Comparison of ENCODE assay signal across 20 cellular contexts in the genomic region with DNA sequence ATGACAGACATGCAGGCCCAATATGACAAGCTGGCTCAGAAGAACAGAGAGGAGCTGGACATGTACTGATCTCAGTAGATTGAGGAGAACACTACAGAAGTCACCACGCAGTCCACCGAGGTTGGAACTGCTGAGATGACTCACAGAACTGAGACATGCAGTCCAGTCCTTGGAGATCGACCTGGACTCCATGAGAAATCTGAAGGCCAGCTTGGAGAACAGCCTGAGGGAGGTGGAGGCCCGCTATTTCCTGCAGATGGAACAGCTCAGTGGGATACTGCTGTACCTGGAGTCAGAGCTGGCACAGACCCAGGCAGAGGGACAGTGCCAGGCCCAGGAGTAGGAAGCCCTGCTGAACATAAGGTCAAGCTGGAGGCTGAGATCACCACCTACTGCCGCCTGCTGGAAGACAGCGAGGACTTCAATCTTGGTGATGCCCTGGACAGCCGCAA. TPM values are rescaled to one million over a fixed set of nuclear protein-coding genes. Genes with fewer than 3 reads are reported as not detected.
DNase-seq lines count a peak whose midpoint lies in the region; ATAC-seq, FAIRE-seq and TF ChIP-seq lines count a peak whose summit lies in the region.
"Had no signal": no experiment of that assay in that cellular context is flagged by ENCODE, and none has a peak within 500 bp of the region (broad histone marks: within the 10 kb centered on the region; RNA-seq: fewer than 3 reads in every experiment).

No MANE protein-coding gene starts in this region.

- no peak overlapping the region for H2AFZ ChIP-seq in GM12878 (ENCODE audit: control insufficient read depth, low read depth, low read length)
- H2AFZ ChIP-seq: hepatocyte had no signal

- no peaks in the 10 kb centered on the region for H3K9me3 ChIP-seq in CD4-positive, CD25-positive, alpha-beta regulatory T cell (ENCODE audit: control insufficient read depth in 2 of 2, low read length in 2 of 2)
- H3K9me3 ChIP-seq in GM12878 (replicated peaks; ENCODE audit: control insufficient read depth, insufficient read depth, low read length) (no peaks in the 10 kb centered on the region), liver (ENCODE audit: control insufficient read depth in 4 of 4, low read length in 3 of 4) (no peaks in the 10 kb centered on the region)
- H3K9me3 ChIP-seq: mucosa of descending colon, testis had no signal

- TF ChIP-seq CTCF in GM12878 (IDR thresholded peaks at IDR 0.05 in 2 of 3, conservative IDR thresholded peaks at IDR 0.05 in 1 of 3; ENCODE audit: control insufficient read depth in 2 of 3, extremely low read depth in 1 of 3, insufficient read depth in 1 of 3, low read depth in 3 of 3, low read length in 3 of 3) (no peak), liver (IDR thresholded peaks at IDR 0.05; ENCODE audit: low read depth, low read length, missing input control) (peak; percentile 15)

- H3K4me1 Mint-ChIP-seq in CD4-positive, CD25-positive, alpha-beta regulatory T cell = peaks cover 5 to 18% (median 7%) of the 10 kb centered on the region in 4 donors

- SMC1A ChIA-PET in GM12878 (lab: Charles Lee; ENCODE audit: uncharacterized antibody, unreplicated experiment) = interaction anchor here (1.0 to 1.1 kb wide), 2 partner anchors 14 to 114 kb away, joined by 3 read pairs; no protein-coding TSS in a partner anchor

- intact Hi-C loops in GM12878 (cut with micrococcal nuclease; ENCODE audit: unreplicated experiment) = no loop called here

- no peak overlapping the region for H3K4me3 ChIP-seq in CD4-positive, CD25-positive, alpha-beta regulatory T cell (ENCODE audit: low read depth, low read length)
- H3K4me3 ChIP-seq in GM12878 = no peak overlapping the region
- H3K4me3 ChIP-seq in liver (ENCODE audit: low read depth in 1 of 3, low read length in 3 of 3) = no peak overlapping the region
- H3K4me3 ChIP-seq: hepatocyte, mucosa of descending colon, testis had no signal

- H3K9ac ChIP-seq in GM12878 (ENCODE audit: control insufficient read depth, insufficient read depth, low read length) (no peak overlapping the region), liver (ENCODE audit: low read depth in 1 of 2, low read length in 2 of 2) (no peak overlapping the region)

- peak overlapping the region in 2 of 4 donors; percentile 22 to 63 for H3K4me3 Mint-ChIP-seq in CD4-positive, CD25-positive, alpha-beta regulatory T cell
- H3K4me3 Mint-ChIP-seq: activated CD4-positive, alpha-beta memory T cell treated with anti-CD3 and anti-CD28 coated beads, Interleukin-2, amount 10 ng/mL, durations not matched to agents 7 days and 5 days had no signal

- no peak for TF ChIP-seq POLR2A in GM12878 (IDR thresholded peaks at IDR 0.05; ENCODE audit: low read depth, low read length)

- TF ChIP-seq EP300 in GM12878 (IDR thresholded peaks at IDR 0.05; ENCODE audit: borderline replicate concordance in 1 of 2, control insufficient read depth in 1 of 2, low read depth in 2 of 2, low read length in 2 of 2) = no peak

- H3K4me2 ChIP-seq in GM12878 (ENCODE audit: control insufficient read depth, insufficient read depth) = no peak overlapping the region
- H3K4me2 ChIP-seq: hepatocyte had no signal

- no peaks in the 10 kb centered on the region for H3K27me3 ChIP-seq in CD4-positive, CD25-positive, alpha-beta regulatory T cell (ENCODE audit: control insufficient read depth, insufficient read depth, low read length)
- H3K27me3 ChIP-seq in GM12878 (replicated peaks in 1 of 2; ENCODE audit: control insufficient read depth in 2 of 2, insufficient read depth in 2 of 2, low read length in 1 of 2) (no peaks in the 10 kb centered on the region), liver (ENCODE audit: control insufficient read depth in 4 of 4, insufficient read depth in 4 of 4, low read length in 3 of 4) (no peaks in the 10 kb centered on the region)
- H3K27me3 ChIP-seq: hepatocyte, testis had no signal

- no peaks in the 10 kb centered on the region for H3K9me3 Mint-ChIP-seq in CD4-positive, CD25-positive, alpha-beta regulatory T cell
- H3K9me3 Mint-ChIP-seq: activated CD4-positive, alpha-beta memory T cell treated with anti-CD3 and anti-CD28 coated beads, Interleukin-2, amount 10 ng/mL, durations not matched to agents 7 days and 5 days had no signal

- peaks cover 35% of the 10 kb centered on the region for H3K36me3 Mint-ChIP-seq in CD4-positive, CD25-positive, alpha-beta regulatory T cell

- WGBS in GM12878 (ENCODE audit: insufficient coverage, insufficient replicate concordance, low lambda C conversion rate, missing lambda C conversion rate) = 63% methylated on average over 7 of the region's 7 CpGs
- WGBS in liver = 91% methylated on average over 7 of the region's 7 CpGs

- BruUV-seq in GM12878 (replicated peaks; lab: Mats Ljungman, UMichigan) = no TSS peak

- H3K4me1 ChIP-seq in CD4-positive, CD25-positive, alpha-beta regulatory T cell (ENCODE audit: control insufficient read depth, insufficient read depth, low read length, poor library complexity, severe bottlenecking) = no peaks in the 10 kb centered on the region
- H3K4me1 ChIP-seq in GM12878 (ENCODE audit: control insufficient read depth, insufficient read depth, low read length) (peaks cover 14% of the 10 kb centered on the region), liver (ENCODE audit: control insufficient read depth in 4 of 4, insufficient read depth in 4 of 4, low read length in 3 of 4) (no peaks in the 10 kb centered on the region)

- no peaks in the 10 kb centered on the region for H3K79me2 ChIP-seq in GM12878 (ENCODE audit: control insufficient read depth, insufficient read depth, low read length)
- H3K79me2 ChIP-seq: hepatocyte had no signal

- RAD21 ChIA-PET in GM12878 (lab: Charles Lee; ENCODE audit: unreplicated experiment) = interaction anchor here (0.9 to 1.0 kb wide), 2 partner anchors 11 to 114 kb away, joined by 3 to 4 read pairs; no protein-coding TSS in a partner anchor

- POLR2A ChIA-PET in GM12878 (lab: Charles Lee) = interaction anchor here (1.2 kb wide), 1 partner anchor 19 kb away, joined by 3 read pairs; no protein-coding TSS in a partner anchor

- ATAC-seq in CD4-positive, CD25-positive, alpha-beta regulatory T cell (ENCODE audit: low read depth in 2 of 2) = no peak
- ATAC-seq in GM12878 = peak; percentile 33; the same call in 1 of the 3 replicates
- ATAC-seq in HG03469 (IDR thresholded peaks at IDR 0.05; ENCODE audit: unreplicated experiment) = no peak
- ATAC-seq: mucosa of descending colon, Panc1, SK-N-SH treated with all-trans-retinoic acid at 6 μM for 48 hours had no signal

- DNase-seq in CD4-positive, CD25-positive, alpha-beta regulatory T cell = no peak
- peak; percentile 32 for DNase-seq in HT-29 (ENCODE audit: low spot score)
- DNase-seq in GM12878 (ENCODE audit: low read depth, low spot score) = no peak
- DNase-seq in stimulated activated CD4-positive, alpha-beta T cell treated with anti-CD3 and anti-CD28 coated beads, Interleukin-4, amount 100 ng/mL, for 4 hours = no peak
- no peak for DNase-seq in KG1 (lab: John Stamatoyannopoulos, UW)
- no peak for DNase-seq in medulla oblongata (ENCODE audit: extremely low spot score)
- DNase-seq: activated CD4-positive, alpha-beta memory T cell treated with anti-CD3 and anti-CD28 coated beads, Interleukin-2, amount 10 ng/mL, durations not matched to agents 7 days and 5 days; mucosa of descending colon; NCI-H1436; NCI-H2171 treated with DMSO at 0.1 percent for 48 hours; NCI-H774; stimulated activated CD4-positive, alpha-beta T cell treated with anti-CD3 and anti-CD28 coated beads, Interleukin-2, amount 100 ng/mL, for 24 hours had no signal

- no peak for FAIRE-seq in GM12878 (lab: Jason Lieb, UNC)
- FAIRE-seq: GM12892 had no signal

- TF ChIP-seq RAD21 in GM12878 (IDR thresholded peaks at IDR 0.05; ENCODE audit: insufficient read depth, low read depth, low read length) (no peak), liver (IDR thresholded peaks at IDR 0.05) (peak in 1 of 2 donors; percentile 55)

- H3K27ac Mint-ChIP-seq in CD4-positive, CD25-positive, alpha-beta regulatory T cell = peak overlapping the region in 2 of 3 donors; percentile 51 to 62

- CTCF ChIA-PET in GM12878 (lab: Yijun Ruan, JAX) = interaction anchor here (0.7 to 1.5 kb wide), 5 partner anchors 8 to 114 kb away, joined by 3 to 4 read pairs (median 3); no protein-coding TSS in a partner anchor

- in situ Hi-C loops in GM12878 (cut with MboI) = no loop called here

- no peaks in the 10 kb centered on the region for H4K20me1 ChIP-seq in GM12878 (ENCODE audit: control insufficient read depth, insufficient read depth)

- H3K27me3 Mint-ChIP-seq in CD4-positive, CD25-positive, alpha-beta regulatory T cell = no peaks in the 10 kb centered on the region
- H3K27me3 Mint-ChIP-seq: activated CD4-positive, alpha-beta memory T cell treated with anti-CD3 and anti-CD28 coated beads, Interleukin-2, amount 10 ng/mL, durations not matched to agents 7 days and 5 days had no signal

- H3K27ac ChIP-seq in CD4-positive, CD25-positive, alpha-beta regulatory T cell (ENCODE audit: insufficient read depth, low read length, poor library complexity, severe bottlenecking) = no peak overlapping the region
- H3K27ac ChIP-seq in GM12878 (ENCODE audit: control insufficient read depth, insufficient read depth) (no peak overlapping the region; the same call in none of the 2 replicates), liver (ENCODE audit: low read depth in 1 of 2, low read length in 2 of 2) (no peak overlapping the region)
- H3K27ac ChIP-seq: hepatocyte, testis had no signal

- peaks cover 37% of the 10 kb centered on the region for H3K36me3 ChIP-seq in CD4-positive, CD25-positive, alpha-beta regulatory T cell (ENCODE audit: control insufficient read depth, insufficient read depth, low read length)
- H3K36me3 ChIP-seq in GM12878 (ENCODE audit: control insufficient read depth in 2 of 2, insufficient read depth in 2 of 2, low read length in 1 of 2) (peaks cover 7 to 8% of the 10 kb centered on the region in 2 experiments; a peak in 3 of 4 replicates), liver (ENCODE audit: control insufficient read depth in 4 of 4, insufficient read depth in 3 of 4, low read depth in 1 of 4, low read length in 3 of 4) (peaks cover 4 to 37% (median 26%) of the 10 kb centered on the region in 4 donors)

RNA-seq across cellular contexts. Expression of a gene that starts 21.3 kb away (rescaled TPM):
- 132 TPM for total RNA-seq in CD4-positive, CD25-positive, alpha-beta regulatory T cell
- polyA plus RNA-seq in CD4-positive, CD25-positive, alpha-beta regulatory T cell = 100 to 1,000 TPM; 134 to 147 (median 146) TPM
- total RNA-seq in HT-29 (2014; rRNA removed; shearing (Covaris generic)) = 62.4 and 95.2 TPM in 2 replicates
- 82.6 and 90.8 TPM in 2 replicates for total RNA-seq in GM12878 (2013; cell fraction: nucleolus; rRNA removed)
- total RNA-seq in GM12878 (2014; rRNA removed) (48.0 and 48.3 TPM in 2 replicates), GM12878 (2014; rRNA removed; fragmentation: Illumina TruSeq; extraction: Trizol) (36.6 and 39.1 TPM in 2 replicates), GM12878 (2021) (56.9 and 62.9 TPM in 2 replicates), liver (10 to 100 TPM; 30.9 to 87.9 TPM)
- 38.0 TPM for polyA plus RNA-seq in GM12878 (2011; ENCODE audit: low read depth)
- polyA plus RNA-seq in GM12878 (2011; rRNA removed) (80.1 and 90.7 TPM in 2 replicates), GM12878 (2014; fragmentation: Illumina TruSeq; extraction: Trizol) (42.3 and 46.4 TPM in 2 replicates), GM12878 (2014; fragmentation: Nextera tagmentation; extraction: Ambion mirVana) (10 to 100 TPM; 28.0 to 33.2 TPM), GM12878 (2014; rRNA removed) (38.9 and 44.3 TPM in 2 replicates), GM12878 (2016; fragmentation: Nextera tagmentation; extraction: Ambion mirVana) (10 to 100 TPM; 75.3 to 82.3 TPM), liver (10 to 100 TPM; 33.8 to 48.0 TPM)
- polyA plus RNA-seq in GM12878 (2011; cell fraction: cytosol; rRNA removed) = 122 and 152 TPM in 2 replicates
- 73.6 and 94.1 TPM in 2 replicates for polyA plus RNA-seq in GM12878 (2011; cell fraction: nucleus; rRNA removed)
- 53.8 and 60.3 TPM in 2 replicates for polyA plus RNA-seq in GM12878 (2012)
- 63.7 and 66.8 TPM in 2 replicates for polyA minus RNA-seq in GM12878 (2011; rRNA and poly(A)+ RNA removed)
- polyA minus RNA-seq in GM12878 (2011; cell fraction: cytosol; rRNA and poly(A)+ RNA removed) = 24.3 and 36.8 TPM in 2 replicates
- polyA minus RNA-seq in GM12878 (2011; cell fraction: nucleus; rRNA and poly(A)+ RNA removed) = 19.6 and 32.6 TPM in 2 replicates

RNA-seq across cellular contexts. Expression of a gene that starts 25.3 kb away (rescaled TPM):
- total RNA-seq in CD4-positive, CD25-positive, alpha-beta regulatory T cell = 1.4 TPM
- under 1 TPM in 1 of 4 donors, not detected in 3; 0.34 TPM for polyA plus RNA-seq in CD4-positive, CD25-positive, alpha-beta regulatory T cell
- 1.5 and 2.6 TPM in 2 replicates for total RNA-seq in HT-29 (2014; rRNA removed; shearing (Covaris generic))
- total RNA-seq in GM12878 (2013; cell fraction: nucleolus; rRNA removed) = 1.2 and 1.6 TPM in 2 replicates
- total RNA-seq in GM12878 (2014; rRNA removed) = 0.05 and 0.17 TPM in 2 replicates
- total RNA-seq in GM12878 (2014; rRNA removed; fragmentation: Illumina TruSeq; extraction: Trizol) = 0.09 and 0.13 TPM in 2 replicates
- total RNA-seq in GM12878 (2021) = 0.33 and 0.43 TPM in 2 replicates
- not detected for polyA plus RNA-seq in GM12878 (2011; ENCODE audit: low read depth)
- 0.11 TPM in 1 of 2 replicates, not detected in the other for polyA plus RNA-seq in GM12878 (2011; rRNA removed)
- 0.08 TPM in 1 of 2 replicates, not detected in the other for polyA plus RNA-seq in GM12878 (2011; cell fraction: cytosol; rRNA removed)
- 0.56 and 0.61 TPM in 2 replicates for polyA plus RNA-seq in GM12878 (2011; cell fraction: nucleus; rRNA removed)
- polyA plus RNA-seq in GM12878 (2012) = 0.27 and 0.30 TPM in 2 replicates
- polyA plus RNA-seq in GM12878 (2014; fragmentation: Illumina TruSeq; extraction: Trizol) = 0.22 TPM in 1 of 2 replicates, not detected in the other
- not detected for polyA plus RNA-seq in GM12878 (2014; fragmentation: Nextera tagmentation; extraction: Ambion mirVana)
- polyA plus RNA-seq in GM12878 (2014; rRNA removed) = 0.13 and 0.27 TPM in 2 replicates
- under 1 TPM; 0.78 to 0.79 TPM for polyA plus RNA-seq in GM12878 (2016; fragmentation: Nextera tagmentation; extraction: Ambion mirVana)
- not detected in 2 replicates for polyA minus RNA-seq in GM12878 (2011; rRNA and poly(A)+ RNA removed)
- not detected in 2 replicates for polyA minus RNA-seq in GM12878 (2011; cell fraction: cytosol; rRNA and poly(A)+ RNA removed)
- polyA minus RNA-seq in GM12878 (2011; cell fraction: nucleus; rRNA and poly(A)+ RNA removed) = 0.29 and 0.36 TPM in 2 replicates
- total RNA-seq in liver = under 1 TPM; 0.28 to 0.75 TPM
- polyA plus RNA-seq in liver = 1 to 10 TPM in 1 of 2 donors, under 1 TPM in 1; 0.44 to 3.4 TPM
- total RNA-seq: kidney epithelial cell had no signal

RNA-seq across cellular contexts. Expression of a gene that starts 42.2 kb away (rescaled TPM):
- 19.1 TPM for total RNA-seq in CD4-positive, CD25-positive, alpha-beta regulatory T cell
- 1 to 10 TPM; 2.1 to 3.4 (median 2.9) TPM for polyA plus RNA-seq in CD4-positive, CD25-positive, alpha-beta regulatory T cell
- total RNA-seq in HT-29 (2014; rRNA removed; shearing (Covaris generic)) = 10.2 and 10.7 TPM in 2 replicates
- total RNA-seq in GM12878 (2013; cell fraction: nucleolus; rRNA removed) = 5.1 and 5.4 TPM in 2 replicates
- 3.7 and 5.3 TPM in 2 replicates for total RNA-seq in GM12878 (2014; rRNA removed)
- 2.9 and 3.4 TPM in 2 replicates for total RNA-seq in GM12878 (2014; rRNA removed; fragmentation: Illumina TruSeq; extraction: Trizol)
- total RNA-seq in GM12878 (2021) = 10.1 and 11.7 TPM in 2 replicates
- 3.2 TPM for polyA plus RNA-seq in GM12878 (2011; ENCODE audit: low read depth)
- polyA plus RNA-seq in GM12878 (2011; rRNA removed) = 2.8 and 5.5 TPM in 2 replicates
- 5.0 and 5.7 TPM in 2 replicates for polyA plus RNA-seq in GM12878 (2011; cell fraction: cytosol; rRNA removed)
- polyA plus RNA-seq in GM12878 (2011; cell fraction: nucleus; rRNA removed) = 5.2 and 6.5 TPM in 2 replicates
- 6.0 and 6.2 TPM in 2 replicates for polyA plus RNA-seq in GM12878 (2012)
- polyA plus RNA-seq in GM12878 (2014; fragmentation: Illumina TruSeq; extraction: Trizol) = 4.6 and 5.7 TPM in 2 replicates
- 1 to 10 TPM in 1 of 2 experiments, under 1 TPM in 1; 0.93 to 1.3 TPM for polyA plus RNA-seq in GM12878 (2014; fragmentation: Nextera tagmentation; extraction: Ambion mirVana)
- 6.4 and 7.8 TPM in 2 replicates for polyA plus RNA-seq in GM12878 (2014; rRNA removed)
- polyA plus RNA-seq in GM12878 (2016; fragmentation: Nextera tagmentation; extraction: Ambion mirVana) = 1 to 10 TPM; 7.9 to 8.7 TPM
- polyA minus RNA-seq in GM12878 (2011; rRNA and poly(A)+ RNA removed) = 3.8 and 5.0 TPM in 2 replicates
- 2.9 and 3.7 TPM in 2 replicates for polyA minus RNA-seq in GM12878 (2011; cell fraction: cytosol; rRNA and poly(A)+ RNA removed)
- 2.3 and 4.9 TPM in 2 replicates for polyA minus RNA-seq in GM12878 (2011; cell fraction: nucleus; rRNA and poly(A)+ RNA removed)
- total RNA-seq in liver = 1 to 10 TPM; 1.3 to 1.5 TPM
- polyA plus RNA-seq in liver = 1 to 10 TPM; 1.2 to 3.4 TPM
